Comparison of ENCODE assay signal across 13 cellular contexts in the genomic region with DNA sequence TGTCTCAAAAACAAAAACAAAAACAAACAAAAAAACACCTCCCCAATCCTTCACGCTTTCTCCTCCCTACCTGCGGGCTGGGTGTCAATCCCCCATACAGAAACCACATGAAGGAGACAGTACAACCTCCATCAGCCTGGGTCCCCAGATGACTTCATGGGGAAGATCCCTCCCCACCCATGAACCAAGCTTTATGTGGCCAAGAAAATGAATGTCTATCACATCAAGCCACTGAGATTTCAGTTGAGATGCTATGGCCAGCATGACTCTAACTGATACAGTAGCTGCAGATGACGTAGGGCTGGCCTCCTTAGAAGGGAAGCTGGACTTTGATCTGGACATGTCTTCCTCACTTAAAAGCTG. TPM values are rescaled to one million over a fixed set of nuclear protein-coding genes. Genes with fewer than 3 reads are reported as not detected.
DNase-seq lines count a peak whose midpoint lies in the region; ATAC-seq, FAIRE-seq and TF ChIP-seq lines count a peak whose summit lies in the region.
"Had no signal": no experiment of that assay in that cellular context is flagged by ENCODE, and none has a peak within 500 bp of the region (broad histone marks: within the 10 kb centered on the region; RNA-seq: fewer than 3 reads in every experiment).

No MANE protein-coding gene starts in this region.

- H3K4me1 ChIP-seq in HepG2 (ENCODE audit: insufficient read depth, low read length) (peaks cover 14% of the 10 kb centered on the region), right lobe of liver (no peaks in the 10 kb centered on the region)

- no peak for DNase-seq in HepG2 (ENCODE audit: low spot score)
- DNase-seq in right lobe of liver: no peak
- no peak for DNase-seq in activated CD8-positive, alpha-beta T cell treated with anti-CD3 and anti-CD28 coated beads, Interleukin-2, amount 10 ng/mL, durations not matched to agents 7 days and 5 days
- no peak for DNase-seq in natural killer cell treated with Interleukin-12 subunit alpha and Interleukin-12 subunit beta and Interleukin-15 and Interleukin-18, amount 100 ng/mL, for 72 hours (ENCODE audit: low spot score)
- no peak for DNase-seq in GM03348 (ENCODE audit: low spot score)
- no peak for DNase-seq in superior temporal gyrus (ENCODE audit: extremely low spot score)
- DNase-seq in middle frontal gyrus (ENCODE audit: extremely low spot score, low spot score): no peak
- DNase-seq: DND-41, kidney glomerular epithelial cell, NCI-H1092 treated with DMSO at 0.1 percent for 48 hours had no signal

- intact Hi-C loops in HepG2 (cut with micrococcal nuclease; ENCODE audit: unreplicated experiment): no loop called here
- intact Hi-C loops in right lobe of liver (cut with DNase I): loop anchor here in 1 of 2 donors (10.0 kb wide), 1 partner anchor 223 kb away; a partner anchor contains a TSS

- no peak overlapping the region for H3K4me3 ChIP-seq in HepG2 (replicated peaks in 1 of 3; ENCODE audit: insufficient read depth in 1 of 3, low read depth in 2 of 3, low read length in 3 of 3)
- H3K4me3 ChIP-seq in right lobe of liver: no peak overlapping the region

- H3K4me3 Mint-ChIP-seq in activated CD8-positive, alpha-beta T cell treated with anti-CD3 and anti-CD28 coated beads, Interleukin-2, amount 10 ng/mL, durations not matched to agents 7 days and 5 days: no peak overlapping the region
- H3K4me3 Mint-ChIP-seq in natural killer cell treated with Interleukin-12 subunit alpha and Interleukin-12 subunit beta and Interleukin-15 and Interleukin-18, amount 100 ng/mL, for 72 hours: no peak overlapping the region

- in situ Hi-C loops in HepG2 (cut with HindIII; ENCODE audit: extremely low pct_ligation_motif_present, low pct_unique_long_range_greater_than_20kb): no loop called here

- ATAC-seq in HepG2 (no peak), right lobe of liver (no peak), GM21381 (IDR thresholded peaks at IDR 0.05; ENCODE audit: unreplicated experiment) (no peak)
- ATAC-seq in activated CD8-positive, alpha-beta T cell treated with anti-CD3 and anti-CD28 coated beads, Interleukin-2, amount 10 ng/mL, durations not matched to agents 7 days and 5 days: peak; percentile 34
- peak; percentile 4 to 41 for ATAC-seq in natural killer cell treated with Interleukin-12 subunit alpha and Interleukin-12 subunit beta and Interleukin-15 and Interleukin-18, amount 100 ng/mL, for 72 hours

- no peaks in the 10 kb centered on the region for H3K36me3 Mint-ChIP-seq in activated CD8-positive, alpha-beta T cell treated with anti-CD3 and anti-CD28 coated beads, Interleukin-2, amount 10 ng/mL, durations not matched to agents 7 days and 5 days (ENCODE audit: low read depth)
- H3K36me3 Mint-ChIP-seq in natural killer cell treated with Interleukin-12 subunit alpha and Interleukin-12 subunit beta and Interleukin-15 and Interleukin-18, amount 100 ng/mL, for 72 hours: peaks cover 8% of the 10 kb centered on the region

- H3K79me2 ChIP-seq in HepG2 (ENCODE audit: insufficient read depth, low read length): no peaks in the 10 kb centered on the region

- peaks cover 14% of the 10 kb centered on the region for H3K27me3 Mint-ChIP-seq in activated CD8-positive, alpha-beta T cell treated with anti-CD3 and anti-CD28 coated beads, Interleukin-2, amount 10 ng/mL, durations not matched to agents 7 days and 5 days (ENCODE audit: low read depth)
- peaks cover 7% of the 10 kb centered on the region in 2 donors for H3K27me3 Mint-ChIP-seq in natural killer cell treated with Interleukin-12 subunit alpha and Interleukin-12 subunit beta and Interleukin-15 and Interleukin-18, amount 100 ng/mL, for 72 hours

- H3K27ac ChIP-seq in HepG2 (ENCODE audit: extremely low read length, insufficient read depth, low read length) (no peak overlapping the region), right lobe of liver (no peak overlapping the region)

- POLR2A ChIA-PET in HepG2 (lab: Yijun Ruan, JAX): interaction anchor here (1.8 kb wide), 1 partner anchor 17 kb away, joined by 5 read pairs; no protein-coding TSS in a partner anchor
- POLR2A ChIA-PET in activated CD8-positive, alpha-beta T cell treated with anti-CD3 and anti-CD28 coated beads, Interleukin-2, amount 10 ng/mL, durations not matched to agents 7 days and 5 days (lab: Charles Lee): interaction anchor here (1.2 kb wide), 1 partner anchor 30 kb away, joined by 3 read pairs; no protein-coding TSS in a partner anchor

- no peaks in the 10 kb centered on the region for H3K9me3 Mint-ChIP-seq in activated CD8-positive, alpha-beta T cell treated with anti-CD3 and anti-CD28 coated beads, Interleukin-2, amount 10 ng/mL, durations not matched to agents 7 days and 5 days (ENCODE audit: insufficient read depth)
- no peaks in the 10 kb centered on the region for H3K9me3 Mint-ChIP-seq in natural killer cell treated with Interleukin-12 subunit alpha and Interleukin-12 subunit beta and Interleukin-15 and Interleukin-18, amount 100 ng/mL, for 72 hours

- TF ChIP-seq CTCF in HepG2 (CRISPR knock-in tag; IDR thresholded peaks at IDR 0.05) (no peak), right lobe of liver (IDR thresholded peaks at IDR 0.05) (no peak)

- peaks cover 18% of the 10 kb centered on the region for H3K4me1 Mint-ChIP-seq in activated CD8-positive, alpha-beta T cell treated with anti-CD3 and anti-CD28 coated beads, Interleukin-2, amount 10 ng/mL, durations not matched to agents 7 days and 5 days (ENCODE audit: low read depth)
- peaks cover 36 to 41% of the 10 kb centered on the region in 2 donors for H3K4me1 Mint-ChIP-seq in natural killer cell treated with Interleukin-12 subunit alpha and Interleukin-12 subunit beta and Interleukin-15 and Interleukin-18, amount 100 ng/mL, for 72 hours (ENCODE audit: low read depth in 2 of 2)

- 71% methylated on average over 3 of the region's 3 CpGs for WGBS in HepG2 (ENCODE audit: low lambda C conversion rate)
- WGBS in right lobe of liver (ENCODE audit: insufficient coverage, low coverage, low lambda C conversion rate, missing lambda C conversion rate): 53% methylated on average over 3 of the region's 3 CpGs

- no peak for TF ChIP-seq EP300 in HepG2 (IDR thresholded peaks at IDR 0.05; ENCODE audit: low read depth in 2 of 2, low read length in 2 of 2)
- TF ChIP-seq EP300 in HepG2 (CRISPR knock-in tag; IDR thresholded peaks at IDR 0.05; ENCODE audit: borderline replicate concordance): no peak

- H3K36me3 ChIP-seq in HepG2 (replicated peaks in 1 of 2; ENCODE audit: control insufficient read depth in 1 of 2, insufficient read depth in 2 of 2, low read length in 2 of 2) (no peaks in the 10 kb centered on the region), right lobe of liver (no peaks in the 10 kb centered on the region)
- H3K36me3 ChIP-seq: brain microvascular endothelial cell had no signal

- H3K27ac Mint-ChIP-seq in activated CD8-positive, alpha-beta T cell treated with anti-CD3 and anti-CD28 coated beads, Interleukin-2, amount 10 ng/mL, durations not matched to agents 7 days and 5 days: no peak overlapping the region
- H3K27ac Mint-ChIP-seq in natural killer cell treated with Interleukin-12 subunit alpha and Interleukin-12 subunit beta and Interleukin-15 and Interleukin-18, amount 100 ng/mL, for 72 hours: no peak overlapping the region

- no peaks in the 10 kb centered on the region for H4K20me1 ChIP-seq in HepG2 (ENCODE audit: insufficient read depth, low read length)

- H3K27me3 ChIP-seq in HepG2 (ENCODE audit: control insufficient read depth in 1 of 2, insufficient read depth in 2 of 2, low read length in 2 of 2) (no peaks in the 10 kb centered on the region), right lobe of liver (no peaks in the 10 kb centered on the region)
- H3K27me3 ChIP-seq: brain microvascular endothelial cell had no signal

- no peak overlapping the region for H3K9ac ChIP-seq in HepG2 (ENCODE audit: insufficient read depth, low read depth, low read length)

- H2AFZ ChIP-seq in HepG2 (ENCODE audit: low read length): no peak overlapping the region

- TF ChIP-seq RAD21 in HepG2 (CRISPR knock-in tag; IDR thresholded peaks at IDR 0.05): no peak

- H3K4me2 ChIP-seq in HepG2 (ENCODE audit: low read depth, low read length): no peak overlapping the region

- CTCF ChIA-PET in HepG2 (lab: Yijun Ruan, JAX; ENCODE audit: low intra/inter-chr PET ratio, low total read pairs): interaction anchor here (4.7 kb wide), 1 partner anchor 56 kb away, joined by 100 read pairs; no protein-coding TSS in a partner anchor
- CTCF ChIA-PET in activated CD8-positive, alpha-beta T cell treated with anti-CD3 and anti-CD28 coated beads, Interleukin-2, amount 10 ng/mL, durations not matched to agents 7 days and 5 days (lab: Charles Lee): interaction anchor here (1.0 to 8.0 kb wide), 7 partner anchors 12 to 331 kb away, joined by 3 to 75 read pairs (median 5); a partner anchor contains a TSS

- TF ChIP-seq POLR2A in HepG2 (IDR thresholded peaks at IDR 0.05; ENCODE audit: insufficient read depth in 1 of 2, low read depth in 2 of 2, low read length in 2 of 2) (no peak), right lobe of liver (IDR thresholded peaks at IDR 0.05) (no peak)

- no TSS peak for BruUV-seq in HepG2 (replicated peaks; lab: Mats Ljungman, UMichigan)

- H3K9me3 ChIP-seq in HepG2 (ENCODE audit: low read length): no peaks in the 10 kb centered on the region
- H3K9me3 ChIP-seq in right lobe of liver: no peaks in the 10 kb centered on the region

- FAIRE-seq in HepG2 (lab: Jason Lieb, UNC): no peak
- FAIRE-seq: TTC549 had no signal

RNA-seq across cellular contexts. Expression of a gene that starts 21.2 kb away (rescaled TPM):
- total RNA-seq in HepG2 (2016; rRNA removed; fragmentation: Illumina TruSeq; extraction: Trizol) (not detected in 2 replicates), right lobe of liver (not detected)
- not detected in 2 replicates for total RNA-seq in HepG2 (2016; cell fraction: cytosol; rRNA removed; fragmentation: Illumina TruSeq; extraction: Trizol; ENCODE audit: low read depth)
- not detected in 2 replicates for total RNA-seq in HepG2 (2016; cell fraction: insoluble cytoplasmic fraction; rRNA removed; fragmentation: Illumina TruSeq; extraction: Trizol)
- not detected in 2 replicates for total RNA-seq in HepG2 (2016; cell fraction: membrane; rRNA removed; fragmentation: Illumina TruSeq; extraction: Trizol)
- not detected in 2 replicates for total RNA-seq in HepG2 (2016; cell fraction: nucleus; rRNA removed; fragmentation: Illumina TruSeq; extraction: Trizol)
- 0.01 TPM in 1 of 2 replicates, not detected in the other for polyA plus RNA-seq in HepG2 (2011; rRNA removed)
- not detected in 2 replicates for polyA plus RNA-seq in HepG2 (2011; cell fraction: cytosol; rRNA removed)
- polyA plus RNA-seq in HepG2 (2011; cell fraction: nucleus; rRNA removed): 0.03 TPM in 1 of 2 replicates, not detected in the other
- polyA plus RNA-seq in HepG2 (2012): not detected in 2 replicates
- not detected in 2 replicates for polyA plus RNA-seq in HepG2 (2016; cell fraction: cytosol; fragmentation: Illumina TruSeq; extraction: Trizol; ENCODE audit: low read depth)
- not detected in 2 replicates for polyA plus RNA-seq in HepG2 (2016; cell fraction: insoluble cytoplasmic fraction; fragmentation: Illumina TruSeq; extraction: Trizol; ENCODE audit: low read depth)
- not detected in 2 replicates for polyA plus RNA-seq in HepG2 (2016; cell fraction: membrane; fragmentation: Illumina TruSeq; extraction: Trizol; ENCODE audit: low read depth)
- not detected in 2 replicates for polyA plus RNA-seq in HepG2 (2016; cell fraction: nucleus; fragmentation: Illumina TruSeq; extraction: Trizol; ENCODE audit: insufficient read depth, low read depth)
- 0.16 TPM in 1 of 2 replicates, not detected in the other for polyA minus RNA-seq in HepG2 (2011; rRNA and poly(A)+ RNA removed; ENCODE audit: low replicate concordance)
- not detected in 2 replicates for polyA minus RNA-seq in HepG2 (2011; cell fraction: cytosol; rRNA and poly(A)+ RNA removed)
- polyA minus RNA-seq in HepG2 (2011; cell fraction: nucleus; rRNA and poly(A)+ RNA removed): not detected in 2 replicates
- not detected for total RNA-seq in activated CD8-positive, alpha-beta T cell treated with anti-CD3 and anti-CD28 coated beads, Interleukin-2, amount 10 ng/mL, durations not matched to agents 7 days and 5 days
- not detected for total RNA-seq in natural killer cell treated with Interleukin-12 subunit alpha and Interleukin-12 subunit beta and Interleukin-15 and Interleukin-18, amount 100 ng/mL, for 72 hours

RNA-seq across cellular contexts. Expression of a gene that starts 29.6 kb away (rescaled TPM):
- total RNA-seq in HepG2 (2016; rRNA removed; fragmentation: Illumina TruSeq; extraction: Trizol) (not detected in 2 replicates), right lobe of liver (1 to 10 TPM in 1 of 6 experiments, under 1 TPM in 4, not detected in 1; 0.19 to 4.6 (median 0.55) TPM)
- total RNA-seq in HepG2 (2016; cell fraction: cytosol; rRNA removed; fragmentation: Illumina TruSeq; extraction: Trizol; ENCODE audit: low read depth): not detected in 2 replicates
- not detected in 2 replicates for total RNA-seq in HepG2 (2016; cell fraction: insoluble cytoplasmic fraction; rRNA removed; fragmentation: Illumina TruSeq; extraction: Trizol)
- not detected in 2 replicates for total RNA-seq in HepG2 (2016; cell fraction: membrane; rRNA removed; fragmentation: Illumina TruSeq; extraction: Trizol)
- total RNA-seq in HepG2 (2016; cell fraction: nucleus; rRNA removed; fragmentation: Illumina TruSeq; extraction: Trizol): not detected in 2 replicates
- not detected in 2 replicates for polyA plus RNA-seq in HepG2 (2011; rRNA removed)
- not detected in 2 replicates for polyA plus RNA-seq in HepG2 (2011; cell fraction: cytosol; rRNA removed)
- not detected in 2 replicates for polyA plus RNA-seq in HepG2 (2011; cell fraction: nucleus; rRNA removed)
- 0.09 TPM in 1 of 2 replicates, not detected in the other for polyA plus RNA-seq in HepG2 (2012)
- polyA plus RNA-seq in HepG2 (2016; cell fraction: cytosol; fragmentation: Illumina TruSeq; extraction: Trizol; ENCODE audit: low read depth): not detected in 2 replicates
- polyA plus RNA-seq in HepG2 (2016; cell fraction: insoluble cytoplasmic fraction; fragmentation: Illumina TruSeq; extraction: Trizol; ENCODE audit: low read depth): not detected in 2 replicates
- not detected in 2 replicates for polyA plus RNA-seq in HepG2 (2016; cell fraction: membrane; fragmentation: Illumina TruSeq; extraction: Trizol; ENCODE audit: low read depth)
- polyA plus RNA-seq in HepG2 (2016; cell fraction: nucleus; fragmentation: Illumina TruSeq; extraction: Trizol; ENCODE audit: insufficient read depth, low read depth): not detected in 2 replicates
- not detected in 2 replicates for polyA minus RNA-seq in HepG2 (2011; rRNA and poly(A)+ RNA removed; ENCODE audit: low replicate concordance)
- polyA minus RNA-seq in HepG2 (2011; cell fraction: cytosol; rRNA and poly(A)+ RNA removed): not detected in 2 replicates
- not detected in 2 replicates for polyA minus RNA-seq in HepG2 (2011; cell fraction: nucleus; rRNA and poly(A)+ RNA removed)
- total RNA-seq in activated CD8-positive, alpha-beta T cell treated with anti-CD3 and anti-CD28 coated beads, Interleukin-2, amount 10 ng/mL, durations not matched to agents 7 days and 5 days: 1 to 10 TPM; 3.5 to 4.6 TPM
- 10 to 100 TPM in 1 of 2 donors, 1 to 10 TPM in 1; 6.9 to 19.8 TPM for total RNA-seq in natural killer cell treated with Interleukin-12 subunit alpha and Interleukin-12 subunit beta and Interleukin-15 and Interleukin-18, amount 100 ng/mL, for 72 hours

Comparison
In these comparisons a context has a peak if more than half of its experiments do, and no peak if none do; other contexts are left out.
1. ATAC-seq: peak in activated CD8-positive, alpha-beta T cell treated with anti-CD3 and anti-CD28 coated beads, Interleukin-2, amount 10 ng/mL, durations not matched to agents 7 days and 5 days (single experiment) and natural killer cell treated with Interleukin-12 subunit alpha and Interleukin-12 subunit beta and Interleukin-15 and Interleukin-18, amount 100 ng/mL, for 72 hours (2 of 2); none in HepG2 (single experiment), right lobe of liver (0 of 4) and GM21381 (single experiment).